10 cellular contexts compared by ENCODE assay signal in genomic region chrX:21725498-21725897, GRCh38. TPM values are rescaled to one million over a fixed set of nuclear protein-coding genes. Genes with fewer than 3 reads are reported as not detected.
DNase-seq lines count a peak whose midpoint lies in the region; ATAC-seq and TF ChIP-seq lines count a peak whose summit lies in the region.
"Had no signal": no experiment of that assay in that cellular context is flagged by ENCODE, and none has a peak within 500 bp of the region (broad histone marks: within the 10 kb centered on the region; RNA-seq: fewer than 3 reads in every experiment).

No MANE protein-coding gene starts in this region.

- H3K27me3 ChIP-seq in A673 (replicated peaks; ENCODE audit: insufficient read depth, low read depth, low read length, poor library complexity): peaks cover 4% of the 10 kb centered on the region
- H3K27me3 ChIP-seq in OCI-LY3 (ENCODE audit: low read depth, low read length): peaks cover 10% of the 10 kb centered on the region; the same call in 1 of the 2 replicates

- H3K9me3 ChIP-seq in A673 (ENCODE audit: low read depth, low read length, poor library complexity, severe bottlenecking) (no peaks in the 10 kb centered on the region), OCI-LY3 (ENCODE audit: insufficient read depth, low read length) (no peaks in the 10 kb centered on the region)

- H3K4me3 Mint-ChIP-seq in glutamatergic neuron (ENCODE audit: unreplicated experiment): no peak overlapping the region
- no peak overlapping the region for H3K4me3 Mint-ChIP-seq in activated T-helper 2 cell treated with anti-CD3 and anti-CD28 coated beads, Interferon-gamma antibody, Interleukin-2, Interleukin-4, amounts not matched to agents 10 μg/mL and 5 μg/mL and 100 μg/mL, durations not matched to agents 14 hours and 24 hours and 36 hours (ENCODE audit: low read depth)

- H3K36me3 Mint-ChIP-seq in glutamatergic neuron (ENCODE audit: unreplicated experiment): no peaks in the 10 kb centered on the region
- H3K36me3 Mint-ChIP-seq in activated T-helper 2 cell treated with anti-CD3 and anti-CD28 coated beads, Interferon-gamma antibody, Interleukin-2, Interleukin-4, amounts not matched to agents 10 μg/mL and 5 μg/mL and 100 μg/mL, durations not matched to agents 14 hours and 24 hours and 36 hours (ENCODE audit: low read depth): no peaks in the 10 kb centered on the region

- H3K36me3 ChIP-seq in A673 (ENCODE audit: insufficient read depth, low read length, poor library complexity, severe bottlenecking): no peaks in the 10 kb centered on the region
- H3K36me3 ChIP-seq in OCI-LY3 (replicated peaks; ENCODE audit: low read depth, low read length): no peaks in the 10 kb centered on the region

- H3K4me3 ChIP-seq in A673 (ENCODE audit: low read depth, low read length, poor library complexity, severe bottlenecking): no peak overlapping the region
- H3K4me3 ChIP-seq in OCI-LY3 (ENCODE audit: low read length): no peak overlapping the region

- DNase-seq in A673 (ENCODE audit: low spot score): peak; percentile 34
- peak; percentile 50 for DNase-seq in HCEC 1CT
- DNase-seq in glutamatergic neuron: no peak
- DNase-seq in DMS79 (lab: John Stamatoyannopoulos, UW): no peak
- DNase-seq in stimulated activated CD4-positive, alpha-beta T cell treated with anti-CD3 and anti-CD28 coated beads, Interleukin-4, amount 100 ng/mL, for 24 hours: no peak
- no peak for DNase-seq in activated T-helper 2 cell treated with anti-CD3 and anti-CD28 coated beads, Interferon-gamma antibody, Interleukin-2, Interleukin-4, amounts not matched to agents 10 μg/mL and 5 μg/mL and 100 μg/mL, durations not matched to agents 14 hours and 24 hours and 36 hours (ENCODE audit: low spot score)
- DNase-seq: stimulated activated CD4-positive, alpha-beta T cell treated with anti-CD3 and anti-CD28 coated beads, Interleukin-4, amount 100 ng/mL, for 4 hours had no signal

- intact Hi-C loops in A673 (cut with micrococcal nuclease; ENCODE audit: unreplicated experiment): loop anchor here (5.0 kb wide), 1 partner anchor 1193 kb away; no protein-coding TSS in a partner anchor
- intact Hi-C loops in activated T-helper 2 cell treated with anti-CD3 and anti-CD28 coated beads, Interferon-gamma antibody, Interleukin-2, Interleukin-4, amounts not matched to agents 10 μg/mL and 5 μg/mL and 100 μg/mL, durations not matched to agents 14 hours and 24 hours and 36 hours (cut with micrococcal nuclease): no loop called here

- H3K4me1 Mint-ChIP-seq in glutamatergic neuron (ENCODE audit: low read depth, unreplicated experiment): peaks cover 2% of the 10 kb centered on the region
- no peaks in the 10 kb centered on the region for H3K4me1 Mint-ChIP-seq in activated T-helper 2 cell treated with anti-CD3 and anti-CD28 coated beads, Interferon-gamma antibody, Interleukin-2, Interleukin-4, amounts not matched to agents 10 μg/mL and 5 μg/mL and 100 μg/mL, durations not matched to agents 14 hours and 24 hours and 36 hours (ENCODE audit: low read depth)

- POLR2A ChIA-PET in A673 (lab: Charles Lee; ENCODE audit: low non-redundant PET): no interaction called here

- no TSS peak for BruUV-seq in A673 (replicated peaks; lab: Mats Ljungman, UMichigan)

- H3K79me2 ChIP-seq in OCI-LY3 (ENCODE audit: low read length): no peaks in the 10 kb centered on the region

- TF ChIP-seq POLR2A in GM18505 (IDR thresholded peaks at IDR 0.05; ENCODE audit: borderline replicate concordance, extremely low read depth, insufficient read depth, insufficient read length): no peak

- H3K4me1 ChIP-seq in A673 (ENCODE audit: insufficient read depth, low read length, poor library complexity, severe bottlenecking): no peaks in the 10 kb centered on the region
- no peaks in the 10 kb centered on the region for H3K4me1 ChIP-seq in OCI-LY3 (ENCODE audit: low read length)

- no peaks in the 10 kb centered on the region for H3K9me3 Mint-ChIP-seq in glutamatergic neuron (ENCODE audit: unreplicated experiment)
- H3K9me3 Mint-ChIP-seq in activated T-helper 2 cell treated with anti-CD3 and anti-CD28 coated beads, Interferon-gamma antibody, Interleukin-2, Interleukin-4, amounts not matched to agents 10 μg/mL and 5 μg/mL and 100 μg/mL, durations not matched to agents 14 hours and 24 hours and 36 hours: no peaks in the 10 kb centered on the region

- peak; percentile 50 for TF ChIP-seq CTCF in A673 (conservative IDR thresholded peaks at IDR 0.05; ENCODE audit: low read depth, low read length)
- peak; percentile 52 for TF ChIP-seq CTCF in OCI-LY3 (IDR thresholded peaks at IDR 0.05; ENCODE audit: low read depth, low read length)
- no peak for TF ChIP-seq CTCF in glutamatergic neuron (IDR thresholded peaks at IDR 0.05; ENCODE audit: partially characterized antibody, unreplicated experiment)

- no peaks in the 10 kb centered on the region for H3K27me3 Mint-ChIP-seq in glutamatergic neuron (ENCODE audit: unreplicated experiment)
- peaks cover 2% of the 10 kb centered on the region for H3K27me3 Mint-ChIP-seq in activated T-helper 2 cell treated with anti-CD3 and anti-CD28 coated beads, Interferon-gamma antibody, Interleukin-2, Interleukin-4, amounts not matched to agents 10 μg/mL and 5 μg/mL and 100 μg/mL, durations not matched to agents 14 hours and 24 hours and 36 hours (ENCODE audit: low read depth)

- no peak overlapping the region for H3K27ac ChIP-seq in A673 (ENCODE audit: low read depth, low read length, poor library complexity, severe bottlenecking)
- no peak overlapping the region for H3K27ac ChIP-seq in OCI-LY3 (ENCODE audit: low read length)

- H3K9ac ChIP-seq in OCI-LY3 (ENCODE audit: low read length): no peak overlapping the region

- H3K4me2 ChIP-seq in OCI-LY3 (ENCODE audit: low read length): no peak overlapping the region

- no peak overlapping the region for H2AFZ ChIP-seq in OCI-LY3 (ENCODE audit: low read depth, low read length)

- peak overlapping the region; percentile 55 for H3K27ac Mint-ChIP-seq in glutamatergic neuron (ENCODE audit: unreplicated experiment)
- no peak overlapping the region for H3K27ac Mint-ChIP-seq in activated T-helper 2 cell treated with anti-CD3 and anti-CD28 coated beads, Interferon-gamma antibody, Interleukin-2, Interleukin-4, amounts not matched to agents 10 μg/mL and 5 μg/mL and 100 μg/mL, durations not matched to agents 14 hours and 24 hours and 36 hours

- CTCF ChIA-PET in A673 (lab: Charles Lee): interaction anchor here (0.6 kb wide), 1 partner anchor 245 kb away, joined by 3 read pairs; no protein-coding TSS in a partner anchor

- no peak for ATAC-seq in GM18505 (IDR thresholded peaks at IDR 0.05; ENCODE audit: unreplicated experiment)

- H4K20me1 ChIP-seq in OCI-LY3 (ENCODE audit: insufficient read depth, low read length): no peaks in the 10 kb centered on the region

RNA-seq across cellular contexts. Expression of gene SMPX, which starts 32.4 kb away (rescaled TPM):
- total RNA-seq in A673 (2021) (not detected in 2 replicates), glutamatergic neuron (ENCODE audit: unreplicated experiment) (not detected)
- not detected in 2 replicates for total RNA-seq in activated T-helper 2 cell treated with anti-CD3 and anti-CD28 coated beads, Interferon-gamma antibody, Interleukin-2, Interleukin-4, amounts not matched to agents 10 μg/mL and 5 μg/mL and 100 μg/mL, durations not matched to agents 14 hours and 24 hours and 36 hours
- total RNA-seq: dermis microvascular lymphatic vessel endothelial cell had no signal

Comparison
In these comparisons a context has a peak if more than half of its experiments do, and no peak if none do; other contexts are left out.
1. DNase-seq: peak in A673 (single experiment) and HCEC 1CT (single experiment); none in glutamatergic neuron (single experiment), DMS79 (single experiment), stimulated activated CD4-positive, alpha-beta T cell treated with anti-CD3 and anti-CD28 coated beads, Interleukin-4, amount 100 ng/mL, for 24 hours (single experiment) and activated T-helper 2 cell treated with anti-CD3 and anti-CD28 coated beads, Interferon-gamma antibody, Interleukin-2, Interleukin-4, amounts not matched to agents 10 μg/mL and 5 μg/mL and 100 μg/mL, durations not matched to agents 14 hours and 24 hours and 36 hours (single experiment).